ENCODE assay signal across 16 cellular contexts in the genomic region with DNA sequence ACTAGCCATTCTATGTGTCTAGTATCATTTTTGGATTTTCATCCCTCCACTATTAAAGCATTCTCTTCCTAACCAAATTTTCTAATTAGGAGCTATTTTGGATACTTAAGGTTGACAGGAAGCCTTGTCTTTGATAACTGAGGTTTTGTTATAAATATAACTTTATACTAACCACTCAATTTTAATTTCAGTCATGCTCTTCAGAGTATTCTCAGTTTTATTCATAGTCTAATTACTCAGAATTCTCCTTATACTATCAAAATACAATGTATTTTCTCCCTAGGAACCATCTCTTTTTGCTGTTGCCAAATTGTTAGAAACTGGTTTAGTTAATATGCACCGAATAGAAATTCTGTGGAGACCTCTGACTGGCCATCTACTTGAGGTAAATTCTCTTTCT.
DNase-seq lines count a peak whose midpoint lies in the region; ATAC-seq and TF ChIP-seq lines count a peak whose summit lies in the region.
"Had no signal": no experiment of that assay in that cellular context is flagged by ENCODE, and none has a peak within 500 bp of the region (broad histone marks: within the 10 kb centered on the region; RNA-seq: fewer than 3 reads in every experiment).

No MANE protein-coding gene starts in this region.

- no peak for DNase-seq in activated CD4-positive, alpha-beta T cell treated with anti-CD3 and anti-CD28 coated beads, Interleukin-2, amount 10 ng/mL, durations not matched to agents 24 days and 14 days
- no peak for DNase-seq in activated CD4-positive, alpha-beta T cell treated with anti-CD3 and anti-CD28 coated beads, Interleukin-2, amount 50 U/mL, for 1 hour
- no peak for DNase-seq in natural killer cell treated with Interleukin-12 subunit alpha and Interleukin-12 subunit beta and Interleukin-15 and Interleukin-18, amount 100 ng/mL, for 72 hours (ENCODE audit: low spot score)
- DNase-seq in natural killer cell (no peak), progenitor cell of endocrine pancreas (ENCODE audit: low spot score, unreplicated experiment) (no peak), hippocampal formation (lab: John Stamatoyannopoulos, UW) (no peak)
- DNase-seq: C1 segment of cervical spinal cord; Calu3; CD4-positive, alpha-beta T cell; DMS 273 treated with DMSO at 0.1 percent for 48 hours; GM23248; H7 had no signal

- H3K27ac Mint-ChIP-seq in activated CD4-positive, alpha-beta T cell treated with anti-CD3 and anti-CD28 coated beads, Interleukin-2, amount 10 ng/mL, durations not matched to agents 24 days and 14 days, result peak overlapping the region; percentile 7
- H3K27ac Mint-ChIP-seq in natural killer cell treated with Interleukin-12 subunit alpha and Interleukin-12 subunit beta and Interleukin-15 and Interleukin-18, amount 100 ng/mL, for 72 hours, result peak overlapping the region in 1 of 2 donors; percentile 15
- H3K27ac Mint-ChIP-seq in natural killer cell (peak overlapping the region in 1 of 2 donors; percentile 6), progenitor cell of endocrine pancreas (peak overlapping the region; percentile 8)
- H3K27ac Mint-ChIP-seq: B cell; CD4-positive, alpha-beta T cell had no signal

- intact Hi-C loops in activated CD4-positive, alpha-beta T cell treated with anti-CD3 and anti-CD28 coated beads, Interleukin-2, amount 10 ng/mL, durations not matched to agents 24 days and 14 days (cut with micrococcal nuclease), result no loop called here
- intact Hi-C loops in natural killer cell (cut with micrococcal nuclease), result no loop called here

- H3K9me3 Mint-ChIP-seq in activated CD4-positive, alpha-beta T cell treated with anti-CD3 and anti-CD28 coated beads, Interleukin-2, amount 10 ng/mL, durations not matched to agents 24 days and 14 days, result no peaks in the 10 kb centered on the region
- H3K9me3 Mint-ChIP-seq in natural killer cell treated with Interleukin-12 subunit alpha and Interleukin-12 subunit beta and Interleukin-15 and Interleukin-18, amount 100 ng/mL, for 72 hours, result no peaks in the 10 kb centered on the region
- no peaks in the 10 kb centered on the region for H3K9me3 Mint-ChIP-seq in natural killer cell
- H3K9me3 Mint-ChIP-seq in progenitor cell of endocrine pancreas (ENCODE audit: low read depth), result no peaks in the 10 kb centered on the region
- H3K9me3 Mint-ChIP-seq: CD4-positive, alpha-beta T cell had no signal

- TF ChIP-seq CTCF in natural killer cell (IDR thresholded peaks at IDR 0.05), result no peak
- TF ChIP-seq CTCF in VCaP (conservative IDR thresholded peaks at IDR 0.05), result no peak
- no peak for TF ChIP-seq CTCF in progenitor cell of endocrine pancreas (IDR thresholded peaks at IDR 0.05; ENCODE audit: unreplicated experiment)

- no peak overlapping the region for H3K4me3 Mint-ChIP-seq in activated CD4-positive, alpha-beta T cell treated with anti-CD3 and anti-CD28 coated beads, Interleukin-2, amount 10 ng/mL, durations not matched to agents 24 days and 14 days
- H3K4me3 Mint-ChIP-seq in natural killer cell treated with Interleukin-12 subunit alpha and Interleukin-12 subunit beta and Interleukin-15 and Interleukin-18, amount 100 ng/mL, for 72 hours, result peak overlapping the region; percentile 1
- H3K4me3 Mint-ChIP-seq in natural killer cell (no peak overlapping the region), progenitor cell of endocrine pancreas (ENCODE audit: low read depth) (no peak overlapping the region)
- H3K4me3 Mint-ChIP-seq: B cell; CD4-positive, alpha-beta T cell had no signal

- peaks cover 32% of the 10 kb centered on the region for H3K36me3 Mint-ChIP-seq in activated CD4-positive, alpha-beta T cell treated with anti-CD3 and anti-CD28 coated beads, Interleukin-2, amount 10 ng/mL, durations not matched to agents 24 days and 14 days (ENCODE audit: low read depth)
- H3K36me3 Mint-ChIP-seq in natural killer cell treated with Interleukin-12 subunit alpha and Interleukin-12 subunit beta and Interleukin-15 and Interleukin-18, amount 100 ng/mL, for 72 hours, result peaks cover 8% of the 10 kb centered on the region
- H3K36me3 Mint-ChIP-seq in natural killer cell (peaks cover 10% of the 10 kb centered on the region), progenitor cell of endocrine pancreas (ENCODE audit: insufficient read depth) (peaks cover 11% of the 10 kb centered on the region)

- no peak for ATAC-seq in natural killer cell treated with Interleukin-12 subunit alpha and Interleukin-12 subunit beta and Interleukin-15 and Interleukin-18, amount 100 ng/mL, for 72 hours
- ATAC-seq in natural killer cell (no peak), GM19324 (IDR thresholded peaks at IDR 0.05; ENCODE audit: low FRiP score, unreplicated experiment) (no peak)

- peaks cover 5% of the 10 kb centered on the region for H3K4me1 Mint-ChIP-seq in activated CD4-positive, alpha-beta T cell treated with anti-CD3 and anti-CD28 coated beads, Interleukin-2, amount 10 ng/mL, durations not matched to agents 24 days and 14 days
- H3K4me1 Mint-ChIP-seq in natural killer cell treated with Interleukin-12 subunit alpha and Interleukin-12 subunit beta and Interleukin-15 and Interleukin-18, amount 100 ng/mL, for 72 hours (ENCODE audit: low read depth in 2 of 2), result peaks cover 2 to 7% of the 10 kb centered on the region in 2 donors
- no peaks in the 10 kb centered on the region for H3K4me1 Mint-ChIP-seq in natural killer cell
- no peaks in the 10 kb centered on the region for H3K4me1 Mint-ChIP-seq in progenitor cell of endocrine pancreas (ENCODE audit: low read depth)
- H3K4me1 Mint-ChIP-seq: B cell had no signal

- no peaks in the 10 kb centered on the region for H3K27me3 Mint-ChIP-seq in activated CD4-positive, alpha-beta T cell treated with anti-CD3 and anti-CD28 coated beads, Interleukin-2, amount 10 ng/mL, durations not matched to agents 24 days and 14 days
- H3K27me3 Mint-ChIP-seq in natural killer cell treated with Interleukin-12 subunit alpha and Interleukin-12 subunit beta and Interleukin-15 and Interleukin-18, amount 100 ng/mL, for 72 hours, result no peaks in the 10 kb centered on the region
- H3K27me3 Mint-ChIP-seq in natural killer cell (ENCODE audit: low read depth in 2 of 2) (no peaks in the 10 kb centered on the region), progenitor cell of endocrine pancreas (no peaks in the 10 kb centered on the region)
- H3K27me3 Mint-ChIP-seq: B cell; CD4-positive, alpha-beta T cell had no signal

- H3K27ac ChIP-seq in VCaP, result peak overlapping the region; percentile 26; the same call in 1 of the 2 replicates
- H3K27ac ChIP-seq: GM23248, HL-60 had no signal
